Comparison of ENCODE assay signal across 11 cellular contexts in the genomic region with DNA sequence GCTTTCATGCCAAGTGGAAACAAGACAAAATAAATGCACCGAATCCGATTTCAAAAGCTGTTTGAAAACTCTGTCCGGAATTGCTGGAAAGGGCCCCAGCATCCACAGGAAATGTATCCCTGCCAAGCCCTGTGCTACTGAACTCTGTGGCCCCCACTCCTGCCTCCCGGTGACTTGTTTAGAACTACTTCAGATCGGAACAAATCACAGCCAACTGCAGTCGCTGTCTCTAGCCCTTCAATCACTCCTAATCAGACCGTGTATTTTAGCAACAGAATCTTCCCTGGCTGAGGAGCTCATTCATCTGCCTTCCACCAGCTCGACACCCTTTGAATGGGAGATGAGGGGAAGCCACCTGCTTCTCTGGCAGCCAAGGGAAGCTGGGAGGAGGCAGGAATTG.
A peak's percentile ranks its signal among the peaks of the same experiment; 100 is the strongest.
DNase-seq lines count a peak whose midpoint lies in the region; ATAC-seq and TF ChIP-seq lines count a peak whose summit lies in the region.
"Had no signal": no experiment of that assay in that cellular context is flagged by ENCODE, and none has a peak within 500 bp of the region (broad histone marks: within the 10 kb centered on the region; RNA-seq: fewer than 3 reads in every experiment).

No MANE protein-coding gene starts in this region.

- no peak overlapping the region for H3K4me3 ChIP-seq in RWPE2 (ENCODE audit: severe bottlenecking)
- no peak overlapping the region for H3K4me3 ChIP-seq in fibroblast of pulmonary artery (replicated peaks; ENCODE audit: low read depth, low read length)

- no peaks in the 10 kb centered on the region for H3K9me3 ChIP-seq in RWPE2 (ENCODE audit: severe bottlenecking)

- ATAC-seq in RWPE2 (ENCODE audit: low read depth) (no peak), HG03139 (IDR thresholded peaks at IDR 0.05; ENCODE audit: unreplicated experiment) (no peak)

- no peak for TF ChIP-seq CTCF in RWPE2 (IDR thresholded peaks at IDR 0.05; ENCODE audit: poor library complexity, severe bottlenecking)
- no peak for TF ChIP-seq CTCF in fibroblast of pulmonary artery (IDR thresholded peaks at IDR 0.05; ENCODE audit: low read length, missing control alignments)

- H3K27me3 ChIP-seq in RWPE2 (ENCODE audit: insufficient read depth, poor library complexity, severe bottlenecking): no peaks in the 10 kb centered on the region

- H3K27ac ChIP-seq in RWPE2 (ENCODE audit: poor library complexity, severe bottlenecking): peak overlapping the region; percentile 18

- no peaks in the 10 kb centered on the region for H3K36me3 ChIP-seq in RWPE2 (ENCODE audit: low read depth)

- peaks cover 11% of the 10 kb centered on the region for H3K4me1 ChIP-seq in RWPE2 (ENCODE audit: insufficient read depth, poor library complexity, severe bottlenecking)

- peak; percentile 43 for DNase-seq in EL
- DNase-seq in RWPE2 (ENCODE audit: low spot score): no peak
- DNase-seq in fibroblast of pulmonary artery (ENCODE audit: low read depth): peak; percentile 15
- DNase-seq in occipital lobe (lab: John Stamatoyannopoulos, UW): peak; percentile 10
- no peak for DNase-seq in NCI-H146 treated with DMSO at 0.1 percent for 48 hours (lab: John Stamatoyannopoulos, UW; ENCODE audit: unreplicated experiment)
- DNase-seq in NCI-H146 (lab: John Stamatoyannopoulos, UW): no peak
- DNase-seq in stimulated activated CD4-positive, alpha-beta T cell treated with anti-CD3 and anti-CD28 coated beads, Interleukin-1b, Interleukin-23, amount 100 ng/mL, for 48 hours: no peak
- DNase-seq: activated CD4-positive, CD25-positive, alpha-beta regulatory T cell; Calu3; NCI-H1092 treated with DMSO at 0.1 percent for 48 hours had no signal

Comparison
In these comparisons a context has a peak if more than half of its experiments do, and no peak if none do; other contexts are left out.
1. DNase-seq: peak in EL (single experiment), fibroblast of pulmonary artery (single experiment) and occipital lobe (single experiment); none in RWPE2 (single experiment), NCI-H146 treated with DMSO at 0.1 percent for 48 hours (single experiment), NCI-H146 (single experiment) and stimulated activated CD4-positive, alpha-beta T cell treated with anti-CD3 and anti-CD28 coated beads, Interleukin-1b, Interleukin-23, amount 100 ng/mL, for 48 hours (single experiment).